In genomic region chr12:131489718-131490117, GRCh38 we compare ENCODE assay signal across 28 cellular contexts.
"Had no signal": no experiment of that assay in that cellular context is flagged by ENCODE, and none has a peak within 500 bp of the region (broad histone marks: within the 10 kb centered on the region; RNA-seq: fewer than 3 reads in every experiment).

No MANE protein-coding gene starts in this region.

- DNase-seq: stimulated activated CD4-positive, alpha-beta T cell treated with anti-CD3 and anti-CD28 coated beads, Interleukin-2, amount 100 ng/mL, for 48 hours; stimulated activated CD4-positive, alpha-beta T cell treated with anti-CD3 and anti-CD28 coated beads, Interleukin-4, amount 100 ng/mL, for 1 hour; stimulated activated CD4-positive, alpha-beta T cell treated with anti-CD3 and anti-CD28 coated beads, Interleukin-4, amount 100 ng/mL, for 24 hours; stimulated activated CD4-positive, alpha-beta T cell treated with anti-CD3 and anti-CD28 coated beads, Interleukin-4, amount 100 ng/mL, for 4 hours; stimulated activated CD8-positive, alpha-beta memory T cell treated with anti-CD3 and anti-CD28 coated beads, Interleukin-4, amount 100 ng/mL, for 48 hours; stimulated activated naive B cell treated with anti-CD40 and anti-IgM and Interleukin-4, amounts not matched to agents 10 μg/mL and 1 μg/mL and 100 μg/mL, for 72 hours; stimulated activated naive CD4-positive, alpha-beta T cell; stimulated activated naive CD4-positive, alpha-beta T cell treated with Interleukin-2 at 50 U/mL for 16 hours; stimulated activated naive CD8-positive, alpha-beta T cell treated with anti-CD3 and anti-CD28 coated beads, Interleukin-15, amount 100 ng/mL, for 72 hours; stimulated activated naive CD8-positive, alpha-beta T cell treated with anti-CD3 and anti-CD28 coated beads, Interleukin-15, Interleukin-2, amounts not matched to agents 100 U/mL and 50 U/mL, for 24 hours; substantia nigra; testis; thyroid gland; transverse colon; trophoblast cell; upper lobe of left lung; upper lobe of right lung; uterus had no signal

- H3K27me3 ChIP-seq: suprapubic skin, testis, thyroid gland, tibial nerve, transverse colon, upper lobe of left lung, upper lobe of right lung, uterus, vagina had no signal

- H3K4me3 Mint-ChIP-seq: stimulated activated effector memory CD8-positive, alpha-beta T cell treated with anti-CD3 and anti-CD28 coated beads, Interleukin-12 subunit alpha, Interleukin-12 subunit beta, amount 100 ng/mL, for 72 hours; stimulated activated memory B cell treated with anti-CD40 and anti-IgM and Interleukin-4, amounts not matched to agents 10 μg/mL and 1 μg/mL and 100 μg/mL, for 72 hours; stimulated activated naive B cell treated with anti-CD40 and anti-IgM and Interleukin-4, amounts not matched to agents 10 μg/mL and 1 μg/mL and 100 μg/mL, for 72 hours; stimulated activated naive CD8-positive, alpha-beta T cell treated with anti-CD3 and anti-CD28 coated beads, Interleukin-15, amount 100 ng/mL, for 72 hours; stimulated activated naive CD8-positive, alpha-beta T cell treated with anti-CD3 and anti-CD28 coated beads, Interleukin-15, Interleukin-2, amounts not matched to agents 100 ng/mL and 50 ng/mL, for 24 hours; type B pancreatic cell had no signal

- H3K9me3 ChIP-seq: stomach, suprapubic skin, testis, thoracic aorta, thyroid gland, tibial artery, tibial nerve, transverse colon, upper lobe of left lung, upper lobe of right lung, uterus, vagina had no signal

- H3K4me3 ChIP-seq: stomach, suprapubic skin, testis, thoracic aorta, thyroid gland, tibial artery, tibial nerve, transverse colon, upper lobe of left lung, upper lobe of right lung, uterus, vagina had no signal

- H3K27ac ChIP-seq: stomach, suprapubic skin, testis, thoracic aorta, thyroid gland, tibial artery, tibial nerve, transverse colon, upper lobe of left lung, upper lobe of right lung, uterus, vagina had no signal

- H3K27ac Mint-ChIP-seq: stimulated activated effector memory CD8-positive, alpha-beta T cell treated with anti-CD3 and anti-CD28 coated beads, Interleukin-12 subunit alpha, Interleukin-12 subunit beta, amount 100 ng/mL, for 72 hours; stimulated activated memory B cell treated with anti-CD40 and anti-IgM and Interleukin-4, amounts not matched to agents 10 μg/mL and 1 μg/mL and 100 μg/mL, for 72 hours; stimulated activated naive B cell treated with anti-CD40 and anti-IgM and Interleukin-4, amounts not matched to agents 10 μg/mL and 1 μg/mL and 100 μg/mL, for 72 hours; stimulated activated naive CD8-positive, alpha-beta T cell treated with anti-CD3 and anti-CD28 coated beads, Interleukin-15, amount 100 ng/mL, for 72 hours; stimulated activated naive CD8-positive, alpha-beta T cell treated with anti-CD3 and anti-CD28 coated beads, Interleukin-15, Interleukin-2, amounts not matched to agents 100 ng/mL and 50 ng/mL, for 24 hours; type B pancreatic cell had no signal

- H3K36me3 Mint-ChIP-seq: stimulated activated effector memory CD8-positive, alpha-beta T cell treated with anti-CD3 and anti-CD28 coated beads, Interleukin-12 subunit alpha, Interleukin-12 subunit beta, amount 100 ng/mL, for 72 hours; stimulated activated memory B cell treated with anti-CD40 and anti-IgM and Interleukin-4, amounts not matched to agents 10 μg/mL and 1 μg/mL and 100 μg/mL, for 72 hours; stimulated activated naive B cell treated with anti-CD40 and anti-IgM and Interleukin-4, amounts not matched to agents 10 μg/mL and 1 μg/mL and 100 μg/mL, for 72 hours; type B pancreatic cell had no signal

- H3K4me1 Mint-ChIP-seq: stimulated activated memory B cell treated with anti-CD40 and anti-IgM and Interleukin-4, amounts not matched to agents 10 μg/mL and 1 μg/mL and 100 μg/mL, for 72 hours had no signal

- H3K36me3 ChIP-seq: stomach, suprapubic skin, thoracic aorta, thyroid gland, tibial artery, tibial nerve, transverse colon, upper lobe of left lung, upper lobe of right lung, uterus, vagina had no signal

- H3K4me1 ChIP-seq: stomach, testis, tibial artery, transverse colon, upper lobe of right lung, uterus had no signal

- ATAC-seq: stimulated activated effector memory CD8-positive, alpha-beta T cell treated with anti-CD3 and anti-CD28 coated beads, Interleukin-12 subunit alpha, Interleukin-12 subunit beta, amount 100 ng/mL, for 72 hours; stimulated activated memory B cell treated with anti-CD40 and anti-IgM and Interleukin-4, amounts not matched to agents 10 μg/mL and 1 μg/mL and 100 μg/mL, for 72 hours; stimulated activated naive B cell treated with anti-CD40 and anti-IgM and Interleukin-4, amounts not matched to agents 10 μg/mL and 1 μg/mL and 100 μg/mL, for 72 hours; stimulated activated naive CD8-positive, alpha-beta T cell treated with anti-CD3 and anti-CD28 coated beads, Interleukin-15, amount 100 ng/mL, for 72 hours; stimulated activated naive CD8-positive, alpha-beta T cell treated with anti-CD3 and anti-CD28 coated beads, Interleukin-15, Interleukin-2, amounts not matched to agents 100 U/mL and 50 U/mL, for 24 hours; upper lobe of right lung had no signal

- H3K27me3 Mint-ChIP-seq: stimulated activated naive CD8-positive, alpha-beta T cell treated with anti-CD3 and anti-CD28 coated beads, Interleukin-15, amount 100 ng/mL, for 72 hours; stimulated activated naive CD8-positive, alpha-beta T cell treated with anti-CD3 and anti-CD28 coated beads, Interleukin-15, Interleukin-2, amounts not matched to agents 100 ng/mL and 50 ng/mL, for 24 hours had no signal
